ENCODE assay signal across 26 cellular contexts in the genomic region with DNA sequence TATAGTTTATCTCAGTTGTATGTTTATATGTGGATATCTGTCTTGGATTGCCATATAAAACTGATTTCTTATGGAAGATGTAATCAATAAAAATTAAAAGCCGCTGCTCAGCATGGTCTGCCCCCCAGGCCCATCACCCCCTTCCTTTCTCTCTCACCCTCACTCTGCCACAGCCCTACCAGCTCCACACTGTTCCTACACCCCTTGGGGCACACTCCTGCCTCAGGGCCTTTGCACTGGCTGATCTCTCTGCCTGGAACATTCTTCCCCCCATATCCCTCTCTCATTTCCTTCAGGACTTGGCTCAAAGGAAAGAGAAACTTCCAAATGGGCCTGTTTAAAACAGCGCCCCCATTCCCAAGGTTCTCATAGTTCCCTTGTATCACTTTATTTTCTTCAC.
"Had no signal": no experiment of that assay in that cellular context is flagged by ENCODE, and none has a peak within 500 bp of the region (broad histone marks: within the 10 kb centered on the region; RNA-seq: fewer than 3 reads in every experiment).

No MANE protein-coding gene starts in this region.

- H3K27me3 Mint-ChIP-seq: effector memory CD8-positive, alpha-beta T cell had no signal

- DNase-seq: cortex of kidney; effector memory CD8-positive, alpha-beta T cell; hypothalamus; immature natural killer cell; naive thymus-derived CD4-positive, alpha-beta T cell; nucleus accumbens; psoas muscle; right cardiac atrium; sigmoid colon; stimulated activated CD4-positive, alpha-beta T cell treated with anti-CD3 and anti-CD28 coated beads, Interleukin-2, amount 100 ng/mL, for 24 hours; stimulated activated CD4-positive, alpha-beta T cell treated with anti-CD3 and anti-CD28 coated beads, Interleukin-4, amount 100 ng/mL, for 24 hours; stimulated activated naive B cell treated with anti-CD40 and anti-IgM and Interleukin-4, amounts not matched to agents 10 μg/mL and 1 μg/mL and 100 μg/mL, for 72 hours; transverse colon had no signal

- H3K27ac Mint-ChIP-seq: effector memory CD8-positive, alpha-beta T cell; immature natural killer cell; memory B cell; mesothelial cell of epicardium; naive thymus-derived CD4-positive, alpha-beta T cell; stimulated activated naive CD8-positive, alpha-beta T cell treated with anti-CD3 and anti-CD28 coated beads, Interleukin-15, Interleukin-2, amounts not matched to agents 100 ng/mL and 50 ng/mL, for 24 hours had no signal

- ATAC-seq: effector memory CD8-positive, alpha-beta T cell; left lobe of liver; mucosa of descending colon; naive thymus-derived CD4-positive, alpha-beta T cell; psoas muscle; right cardiac atrium had no signal

- H3K4me3 ChIP-seq: lung, mucosa of descending colon, ovary, psoas muscle, sigmoid colon, thoracic aorta, transverse colon, vagina had no signal

- H3K27ac ChIP-seq: psoas muscle, thoracic aorta had no signal

- H3K9me3 Mint-ChIP-seq: effector memory CD8-positive, alpha-beta T cell; immature natural killer cell; naive thymus-derived CD4-positive, alpha-beta T cell; nephron; stimulated activated naive CD8-positive, alpha-beta T cell treated with anti-CD3 and anti-CD28 coated beads, Interleukin-15, Interleukin-2, amounts not matched to agents 100 ng/mL and 50 ng/mL, for 24 hours had no signal

- H3K27me3 ChIP-seq: ovary, sigmoid colon, transverse colon, vagina had no signal

- H3K9me3 ChIP-seq: mucosa of descending colon, ovary, psoas muscle, sigmoid colon, thoracic aorta, transverse colon, vagina had no signal

- H3K36me3 Mint-ChIP-seq: immature natural killer cell; mesothelial cell of epicardium; naive thymus-derived CD4-positive, alpha-beta T cell had no signal

- H3K4me1 Mint-ChIP-seq: immature natural killer cell had no signal

- H3K36me3 ChIP-seq: ovary, sigmoid colon, thoracic aorta, transverse colon, vagina had no signal

- H3K4me3 Mint-ChIP-seq: effector memory CD8-positive, alpha-beta T cell; immature natural killer cell; memory B cell; mesothelial cell of epicardium; naive thymus-derived CD4-positive, alpha-beta T cell; nephron; stimulated activated naive CD8-positive, alpha-beta T cell treated with anti-CD3 and anti-CD28 coated beads, Interleukin-15, Interleukin-2, amounts not matched to agents 100 ng/mL and 50 ng/mL, for 24 hours had no signal

- H3K4me1 ChIP-seq: psoas muscle had no signal

- FAIRE-seq: endometrium, frontal cortex, keratinocyte had no signal
